Comparison of ENCODE assay signal across 19 cellular contexts in the genomic region with DNA sequence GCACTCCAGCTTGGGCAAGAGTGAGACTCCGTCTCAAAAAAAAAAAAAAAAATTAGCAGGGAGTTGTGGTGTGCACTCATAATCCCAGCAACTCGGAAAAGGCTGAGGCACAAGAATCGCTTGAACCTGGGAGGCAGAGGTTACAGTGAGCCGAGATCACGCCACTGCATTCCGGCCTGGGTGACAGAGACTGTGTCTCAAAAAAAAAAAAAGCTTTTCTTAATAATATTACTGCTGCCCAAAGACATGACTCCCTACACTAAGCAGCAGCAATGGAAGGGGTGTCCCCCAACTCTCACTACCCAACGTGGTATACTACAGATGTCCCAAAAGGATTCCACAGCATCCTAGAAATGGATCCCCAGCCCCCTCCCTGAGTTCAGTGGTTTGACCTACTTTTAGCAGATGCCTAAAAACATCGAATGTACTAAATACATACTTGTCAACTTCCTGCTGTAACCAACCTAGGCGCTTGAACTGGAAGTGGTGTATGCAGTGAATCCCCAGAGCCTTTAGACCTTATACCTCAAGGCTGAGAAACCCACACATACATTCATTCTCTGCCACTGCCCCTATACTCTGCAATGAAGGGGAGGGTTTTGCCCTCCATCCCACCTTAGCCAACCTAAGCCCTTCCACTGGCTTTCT. TPM values are rescaled to one million over a fixed set of nuclear protein-coding genes. Genes with fewer than 3 reads are reported as not detected.
DNase-seq lines count a peak whose midpoint lies in the region; ATAC-seq, FAIRE-seq and TF ChIP-seq lines count a peak whose summit lies in the region.
"Had no signal": no experiment of that assay in that cellular context is flagged by ENCODE, and none has a peak within 500 bp of the region (broad histone marks: within the 10 kb centered on the region; RNA-seq: fewer than 3 reads in every experiment).

No MANE protein-coding gene starts in this region.

- peaks cover 75% of the 10 kb centered on the region for H3K4me1 Mint-ChIP-seq in stimulated activated effector memory CD8-positive, alpha-beta T cell treated with anti-CD3 and anti-CD28 coated beads, Interleukin-12 subunit alpha, Interleukin-12 subunit beta, amount 100 ng/mL, for 72 hours

- 93% methylated on average over 8 of the region's 9 CpGs for whole genome bisulfite sequencing in K562 (ENCODE audit: insufficient coverage, low coverage, missing lambda C conversion rate)

- TF ChIP-seq POLR2A in K562 (conservative IDR thresholded peaks at IDR 0.05): no peak

- H3K9me3 Mint-ChIP-seq in stimulated activated effector memory CD8-positive, alpha-beta T cell treated with anti-CD3 and anti-CD28 coated beads, Interleukin-12 subunit alpha, Interleukin-12 subunit beta, amount 100 ng/mL, for 72 hours: no peaks in the 10 kb centered on the region

- H3K9me3 ChIP-seq in K562 (replicated peaks; ENCODE audit: control insufficient read depth, insufficient read depth, low read depth, low read length): no peaks in the 10 kb centered on the region
- H3K9me3 ChIP-seq: right lobe of liver, thoracic aorta had no signal

- no peak for TF ChIP-seq CTCF in KMS-11 (conservative IDR thresholded peaks at IDR 0.05; ENCODE audit: low read depth, low read length)
- TF ChIP-seq CTCF in K562 (IDR thresholded peaks at IDR 0.05 in 2 of 3, conservative IDR thresholded peaks at IDR 0.05 in 1 of 3; ENCODE audit: insufficient read depth in 2 of 3, low read depth in 1 of 3, low read length in 3 of 3): no peak

- peaks cover 4% of the 10 kb centered on the region for H3K9me1 ChIP-seq in K562 (ENCODE audit: control insufficient read depth, insufficient read depth, low read length)

- H3K79me2 ChIP-seq in KMS-11 (ENCODE audit: insufficient read depth, low read depth) (no peaks in the 10 kb centered on the region), K562 (ENCODE audit: control insufficient read depth, insufficient read depth, low read length) (no peaks in the 10 kb centered on the region)

- no peak for FAIRE-seq in K562 (lab: Jason Lieb, UNC)
- FAIRE-seq: HepG2 had no signal

- CTCF ChIA-PET in K562 (lab: Yijun Ruan, JAX; ENCODE audit: low intra/inter-chr PET ratio): interaction anchor here (0.7 kb wide), 1 partner anchor 38 kb away, joined by 4 read pairs; no protein-coding TSS in a partner anchor

- intact Hi-C loops in K562 (cut with micrococcal nuclease): loop anchor here (5.0 kb wide), 1 partner anchor 54 kb away; no protein-coding TSS in a partner anchor

- H3K9ac ChIP-seq in KMS-11 (no peak overlapping the region), K562 (ENCODE audit: insufficient read depth in 1 of 2, low read depth in 2 of 2, low read length in 2 of 2) (no peak overlapping the region)

- peak overlapping the region; percentile 36; the same call in 1 of the 2 replicates for H3K4me2 ChIP-seq in KMS-11
- no peak overlapping the region for H3K4me2 ChIP-seq in K562 (ENCODE audit: insufficient read depth, low read length)

- no peak overlapping the region for H2AFZ ChIP-seq in KMS-11 (ENCODE audit: low read depth)
- H2AFZ ChIP-seq in K562 (ENCODE audit: low read depth, low read length): no peak overlapping the region

- H3K36me3 Mint-ChIP-seq in stimulated activated effector memory CD8-positive, alpha-beta T cell treated with anti-CD3 and anti-CD28 coated beads, Interleukin-12 subunit alpha, Interleukin-12 subunit beta, amount 100 ng/mL, for 72 hours: peaks cover 66% of the 10 kb centered on the region

- no TSS peak for BruUV-seq in K562 (replicated peaks; lab: Mats Ljungman, UMichigan)

- H3K4me1 ChIP-seq in KMS-11 (ENCODE audit: low read depth, poor library complexity, severe bottlenecking) (peaks cover 13% of the 10 kb centered on the region), K562 (replicated peaks in 1 of 2; ENCODE audit: control insufficient read depth in 2 of 2, insufficient read depth in 2 of 2, low read length in 2 of 2) (no peaks in the 10 kb centered on the region; a peak in 1 of 5 replicates)

- H4K20me1 ChIP-seq in KMS-11 (ENCODE audit: insufficient read depth) (no peaks in the 10 kb centered on the region), K562 (replicated peaks; ENCODE audit: control insufficient read depth, insufficient read depth, low read length) (peaks cover 10% of the 10 kb centered on the region; the same call in 1 of the 2 replicates)

- ATAC-seq in K562 (no peak), GM21825 (IDR thresholded peaks at IDR 0.05; ENCODE audit: unreplicated experiment) (no peak)
- ATAC-seq in stimulated activated effector memory CD8-positive, alpha-beta T cell treated with anti-CD3 and anti-CD28 coated beads, Interleukin-12 subunit alpha, Interleukin-12 subunit beta, amount 100 ng/mL, for 72 hours: peak; percentile 92

- no peak for TF ChIP-seq RAD21 in K562 (CRISPR knock-in tag; conservative IDR thresholded peaks at IDR 0.05 in 1 of 2, IDR thresholded peaks at IDR 0.05 in 1 of 2)

- H3K4me3 ChIP-seq in KMS-11 (IDR thresholded peaks at IDR 0.05; ENCODE audit: insufficient read depth, low read depth, low read length): no peak overlapping the region
- no peak overlapping the region for H3K4me3 ChIP-seq in K562
- H3K4me3 ChIP-seq: right lobe of liver, thoracic aorta had no signal

- peak overlapping the region; percentile 97 for H3K27ac Mint-ChIP-seq in stimulated activated effector memory CD8-positive, alpha-beta T cell treated with anti-CD3 and anti-CD28 coated beads, Interleukin-12 subunit alpha, Interleukin-12 subunit beta, amount 100 ng/mL, for 72 hours

- no peak for TF ChIP-seq EP300 in K562 (IDR thresholded peaks at IDR 0.05; ENCODE audit: low read length)

- peak overlapping the region; percentile 74 for H3K4me3 Mint-ChIP-seq in stimulated activated effector memory CD8-positive, alpha-beta T cell treated with anti-CD3 and anti-CD28 coated beads, Interleukin-12 subunit alpha, Interleukin-12 subunit beta, amount 100 ng/mL, for 72 hours

- no peaks in the 10 kb centered on the region for H3K27me3 ChIP-seq in KMS-11 (ENCODE audit: insufficient read depth, low read depth)
- H3K27me3 ChIP-seq in K562 (ENCODE audit: control insufficient read depth in 2 of 2, insufficient read depth in 2 of 2, low read length in 2 of 2): no peaks in the 10 kb centered on the region
- H3K27me3 ChIP-seq: right lobe of liver had no signal

- DNase-seq in NK-92 treated with Interleukin-12 subunit alpha and Interleukin-12 subunit beta, amount 100 ng/mL, for 24 hours (lab: John Stamatoyannopoulos, UW): peak; percentile 6
- DNase-seq in NK-92 (lab: John Stamatoyannopoulos, UW; ENCODE audit: unreplicated experiment) (no peak), K562 (ENCODE audit: extremely low read depth in 1 of 4, low spot score in 3 of 4) (no peak), Ammon's horn (ENCODE audit: low spot score) (no peak)
- DNase-seq in stimulated activated effector memory CD8-positive, alpha-beta T cell treated with anti-CD3 and anti-CD28 coated beads, Interleukin-12 subunit alpha, Interleukin-12 subunit beta, amount 100 ng/mL, for 72 hours (ENCODE audit: low spot score in 2 of 2): peak in 1 of 2 donors; percentile 57
- DNase-seq in stimulated activated CD4-positive, alpha-beta T cell treated with anti-CD3 and anti-CD28 coated beads, Interleukin-1b, Interleukin-23, amount 100 ng/mL, for 48 hours: no peak
- DNase-seq: activated CD8-positive, alpha-beta memory T cell treated with anti-CD3 and anti-CD28 coated beads, Interleukin-2, amount 50 U/mL, for 48 hours; aorta; foreskin fibroblast; left colon; NCI-H2107; right lobe of liver had no signal

- POLR2A ChIA-PET in K562 (lab: Yijun Ruan, JAX): interaction anchor here (0.6 to 2.1 kb wide), 2 partner anchors 12 to 13 kb away, joined by 3 to 6 read pairs; no protein-coding TSS in a partner anchor

- peaks cover 5% of the 10 kb centered on the region; the same call in 1 of the 2 replicates for H3K36me3 ChIP-seq in KMS-11 (ENCODE audit: insufficient read depth)
- H3K36me3 ChIP-seq in K562 (ENCODE audit: control insufficient read depth, insufficient read depth, low read length): peaks cover 82% of the 10 kb centered on the region

- H3K27ac ChIP-seq in KMS-11 (no peak overlapping the region), K562 (ENCODE audit: extremely low read depth, low read depth, low read length) (no peak overlapping the region)
- H3K27ac ChIP-seq: 22Rv1, thoracic aorta had no signal

- in situ Hi-C loops in K562 (cut with MboI): no loop called here

RNA-seq across cellular contexts. Expression of a gene that starts 8.5 kb away (rescaled TPM):
- total RNA-seq in K562 (2011; cell fraction: chromatin; rRNA removed; ENCODE audit: low replicate concordance): 49.5 and 66.4 TPM in 2 replicates
- total RNA-seq in K562 (2011; cell fraction: nucleolus; rRNA removed): 31.7 and 34.0 TPM in 2 replicates
- total RNA-seq in K562 (2011; cell fraction: nucleoplasm; rRNA removed): 46.3 and 64.2 TPM in 2 replicates
- 2.3 TPM in 2 replicates for total RNA-seq in K562 (2014; rRNA removed)
- total RNA-seq in K562 (2014; rRNA removed; fragmentation: Illumina TruSeq; extraction: Trizol): 5.4 and 6.6 TPM in 2 replicates
- total RNA-seq in K562 (2015; rRNA removed; fragmentation: Illumina TruSeq; extraction: Trizol): 5.8 TPM in 2 replicates
- total RNA-seq in K562 (2021): 6.8 and 7.4 TPM in 2 replicates
- polyA plus RNA-seq in K562 (2011; rRNA removed): 7.8 and 9.1 TPM in 2 replicates
- 4.4 and 4.5 TPM in 2 replicates for polyA plus RNA-seq in K562 (2011; cell fraction: cytosol; rRNA removed)
- 24.8 and 36.7 TPM in 2 replicates for polyA plus RNA-seq in K562 (2011; cell fraction: nucleus; rRNA removed)
- polyA plus RNA-seq in K562 (2012): 5.0 and 5.9 TPM in 2 replicates
- polyA plus RNA-seq in K562 (2014; fragmentation: Illumina TruSeq; extraction: Trizol): 5.3 and 5.6 TPM in 2 replicates
- 1 to 10 TPM; 1.6 to 3.3 TPM for polyA plus RNA-seq in K562 (2014; fragmentation: Nextera tagmentation; extraction: Ambion mirVana)
- polyA plus RNA-seq in K562 (2014; rRNA removed): 7.4 and 8.2 TPM in 2 replicates
- 7.7 and 7.9 TPM in 2 replicates for polyA minus RNA-seq in K562 (2011; rRNA and poly(A)+ RNA removed)
- 4.7 and 5.7 TPM in 2 replicates for polyA minus RNA-seq in K562 (2011; cell fraction: cytosol; rRNA and poly(A)+ RNA removed)
- polyA minus RNA-seq in K562 (2011; cell fraction: nucleus; rRNA and poly(A)+ RNA removed): 8.1 and 10.2 TPM in 2 replicates

RNA-seq across cellular contexts. Expression of a gene that starts 23.5 kb away (rescaled TPM):
- total RNA-seq in K562 (2011; cell fraction: chromatin; rRNA removed; ENCODE audit: low replicate concordance): 131 and 142 TPM in 2 replicates
- 50.7 and 57.0 TPM in 2 replicates for total RNA-seq in K562 (2011; cell fraction: nucleolus; rRNA removed)
- total RNA-seq in K562 (2011; cell fraction: nucleoplasm; rRNA removed): 82.6 and 115 TPM in 2 replicates
- total RNA-seq in K562 (2014; rRNA removed) (45.8 and 62.4 TPM in 2 replicates), K562 (2014; rRNA removed; fragmentation: Illumina TruSeq; extraction: Trizol) (53.7 and 56.2 TPM in 2 replicates), K562 (2015; rRNA removed; fragmentation: Illumina TruSeq; extraction: Trizol) (64.4 and 64.9 TPM in 2 replicates), K562 (2021) (130 and 132 TPM in 2 replicates)
- polyA plus RNA-seq in K562 (2011; rRNA removed) (126 and 170 TPM in 2 replicates), K562 (2014; fragmentation: Illumina TruSeq; extraction: Trizol) (85.5 and 90.9 TPM in 2 replicates), K562 (2014; fragmentation: Nextera tagmentation; extraction: Ambion mirVana) (1 to 10 TPM; 5.9 to 7.4 TPM), K562 (2014; rRNA removed) (68.6 and 76.7 TPM in 2 replicates)
- 111 and 156 TPM in 2 replicates for polyA plus RNA-seq in K562 (2011; cell fraction: cytosol; rRNA removed)
- polyA plus RNA-seq in K562 (2011; cell fraction: nucleus; rRNA removed): 78.0 and 79.8 TPM in 2 replicates
- 85.5 and 106 TPM in 2 replicates for polyA plus RNA-seq in K562 (2012)
- polyA minus RNA-seq in K562 (2011; rRNA and poly(A)+ RNA removed): 136 and 155 TPM in 2 replicates
- polyA minus RNA-seq in K562 (2011; cell fraction: cytosol; rRNA and poly(A)+ RNA removed): 46.3 and 59.6 TPM in 2 replicates
- 21.4 and 33.9 TPM in 2 replicates for polyA minus RNA-seq in K562 (2011; cell fraction: nucleus; rRNA and poly(A)+ RNA removed)

RNA-seq across cellular contexts. Expression of a gene that starts 37.7 kb away (rescaled TPM):
- total RNA-seq in K562 (2011; cell fraction: chromatin; rRNA removed; ENCODE audit: low replicate concordance): 2.0 and 6.4 TPM in 2 replicates
- 4.9 and 7.2 TPM in 2 replicates for total RNA-seq in K562 (2011; cell fraction: nucleolus; rRNA removed)
- total RNA-seq in K562 (2011; cell fraction: nucleoplasm; rRNA removed): 5.2 and 7.3 TPM in 2 replicates
- total RNA-seq in K562 (2014; rRNA removed) (2.1 and 2.4 TPM in 2 replicates), K562 (2014; rRNA removed; fragmentation: Illumina TruSeq; extraction: Trizol) (1.2 and 1.3 TPM in 2 replicates), K562 (2015; rRNA removed; fragmentation: Illumina TruSeq; extraction: Trizol) (0.53 and 0.69 TPM in 2 replicates), K562 (2021) (2.4 and 2.6 TPM in 2 replicates)
- polyA plus RNA-seq in K562 (2011; rRNA removed) (1.8 and 2.2 TPM in 2 replicates), K562 (2014; fragmentation: Illumina TruSeq; extraction: Trizol) (1.8 and 1.9 TPM in 2 replicates), K562 (2014; fragmentation: Nextera tagmentation; extraction: Ambion mirVana) (under 1 TPM; 0.25 to 0.31 TPM), K562 (2014; rRNA removed) (0.91 and 2.3 TPM in 2 replicates)
- 1.6 and 4.7 TPM in 2 replicates for polyA plus RNA-seq in K562 (2011; cell fraction: cytosol; rRNA removed)
- polyA plus RNA-seq in K562 (2011; cell fraction: nucleus; rRNA removed): 2.0 and 3.0 TPM in 2 replicates
- 0.69 and 1.0 TPM in 2 replicates for polyA plus RNA-seq in K562 (2012)
- polyA minus RNA-seq in K562 (2011; rRNA and poly(A)+ RNA removed): 1.0 and 1.4 TPM in 2 replicates
- 1.2 and 2.3 TPM in 2 replicates for polyA minus RNA-seq in K562 (2011; cell fraction: cytosol; rRNA and poly(A)+ RNA removed)
- 2.0 and 2.6 TPM in 2 replicates for polyA minus RNA-seq in K562 (2011; cell fraction: nucleus; rRNA and poly(A)+ RNA removed)
- total RNA-seq: RPMI7951 had no signal
- polyA plus RNA-seq: aorta had no signal

RNA-seq across cellular contexts. Expression of a gene that starts 44.3 kb away (rescaled TPM):
- total RNA-seq in K562 (2011; cell fraction: chromatin; rRNA removed; ENCODE audit: low replicate concordance): not detected in 2 replicates
- total RNA-seq in K562 (2011; cell fraction: nucleolus; rRNA removed): not detected in 2 replicates
- total RNA-seq in K562 (2011; cell fraction: nucleoplasm; rRNA removed): not detected in 2 replicates
- total RNA-seq in K562 (2014; rRNA removed) (not detected in 2 replicates), K562 (2014; rRNA removed; fragmentation: Illumina TruSeq; extraction: Trizol) (not detected in 2 replicates), K562 (2015; rRNA removed; fragmentation: Illumina TruSeq; extraction: Trizol) (not detected in 2 replicates), K562 (2021) (not detected in 2 replicates)
- polyA plus RNA-seq in K562 (2011; rRNA removed) (not detected in 2 replicates), K562 (2014; fragmentation: Illumina TruSeq; extraction: Trizol) (not detected in 2 replicates), K562 (2014; fragmentation: Nextera tagmentation; extraction: Ambion mirVana) (not detected), K562 (2014; rRNA removed) (0.38 TPM in 1 of 2 replicates, not detected in the other)
- polyA plus RNA-seq in K562 (2011; cell fraction: cytosol; rRNA removed): not detected in 2 replicates
- polyA plus RNA-seq in K562 (2011; cell fraction: nucleus; rRNA removed): not detected in 2 replicates
- polyA plus RNA-seq in K562 (2012): not detected in 2 replicates
- not detected in 2 replicates for polyA minus RNA-seq in K562 (2011; rRNA and poly(A)+ RNA removed)
- polyA minus RNA-seq in K562 (2011; cell fraction: cytosol; rRNA and poly(A)+ RNA removed): not detected in 2 replicates
- polyA minus RNA-seq in K562 (2011; cell fraction: nucleus; rRNA and poly(A)+ RNA removed): not detected in 2 replicates
- total RNA-seq: aorta, HepG2, left colon, right lobe of liver, RPMI7951 had no signal
- polyA plus RNA-seq: aorta, BJ, HepG2 had no signal
